8 cellular contexts compared by ENCODE assay signal in the genomic region with DNA sequence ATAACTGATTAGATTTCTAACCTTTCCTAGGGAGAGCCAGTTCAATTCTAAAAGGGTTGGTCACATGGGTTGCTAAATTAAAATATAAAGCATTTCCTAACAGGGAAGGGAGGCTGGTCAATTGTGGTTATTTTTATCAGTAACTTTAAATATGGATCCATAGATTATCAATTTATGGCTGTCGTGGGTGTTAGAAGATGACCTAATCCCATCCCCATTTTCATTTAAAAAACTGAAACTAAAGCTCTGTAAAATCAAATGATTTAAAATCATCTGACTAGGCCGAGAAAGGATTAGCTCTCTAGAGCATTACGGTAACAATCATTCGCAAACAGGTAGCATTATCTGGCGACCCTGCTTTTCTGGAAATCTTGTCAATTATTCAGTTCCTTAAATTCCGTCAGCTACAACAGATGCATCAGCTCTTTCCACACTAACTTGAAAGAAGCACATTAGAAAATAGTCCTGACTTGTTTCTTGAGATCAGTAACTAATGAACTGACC. TPM values are rescaled to one million over a fixed set of nuclear protein-coding genes. Genes with fewer than 3 reads are reported as not detected.
DNase-seq lines count a peak whose midpoint lies in the region; ATAC-seq and TF ChIP-seq lines count a peak whose summit lies in the region.

No MANE protein-coding gene starts in this region.

- CTCF ChIA-PET in activated CD8-positive, alpha-beta T cell treated with anti-CD3 and anti-CD28 coated beads for 36 hours (lab: Charles Lee), result interaction anchor here (1.0 to 1.7 kb wide), 4 partner anchors 13 to 53 kb away, joined by 3 to 15 read pairs (median 9); partner anchors contain the start of gene NFE2L2

- H3K27ac Mint-ChIP-seq in T-helper 1 cell treated with Interleukin-12 subunit alpha and Interleukin-12 subunit beta and Interleukin-4 antibody, amounts not matched to agents 30 μg/mL and 1 μg/mL, for 36 hours, result peak overlapping the region; percentile 100
- peak overlapping the region; percentile 98 for H3K27ac Mint-ChIP-seq in activated CD8-positive, alpha-beta T cell treated with anti-CD3 and anti-CD28 coated beads for 36 hours

- H3K4me1 ChIP-seq in suprapubic skin, result peaks cover 41% of the 10 kb centered on the region

- no peaks in the 10 kb centered on the region for H3K27me3 ChIP-seq in suprapubic skin

- no peaks in the 10 kb centered on the region for H3K27me3 Mint-ChIP-seq in T-helper 1 cell treated with Interleukin-12 subunit alpha and Interleukin-12 subunit beta and Interleukin-4 antibody, amounts not matched to agents 30 μg/mL and 1 μg/mL, for 36 hours (ENCODE audit: low read depth)
- no peaks in the 10 kb centered on the region for H3K27me3 Mint-ChIP-seq in activated CD8-positive, alpha-beta T cell treated with anti-CD3 and anti-CD28 coated beads for 36 hours

- 5% methylated on average over 6 of the region's 6 CpGs for WGBS in suprapubic skin

- peak overlapping the region; percentile 99 for H3K27ac ChIP-seq in suprapubic skin

- H3K9me3 ChIP-seq in iPS-18c (ENCODE audit: control insufficient read depth, insufficient read depth, low read length), result no peaks in the 10 kb centered on the region
- H3K9me3 ChIP-seq in suprapubic skin, result no peaks in the 10 kb centered on the region

- TF ChIP-seq POLR2A in suprapubic skin (IDR thresholded peaks at IDR 0.05), result no peak

- no peak for TF ChIP-seq CTCF in activated CD8-positive, alpha-beta T cell treated with anti-CD3 and anti-CD28 coated beads for 36 hours (IDR thresholded peaks at IDR 0.05)
- TF ChIP-seq CTCF in suprapubic skin (IDR thresholded peaks at IDR 0.05), result no peak

- intact Hi-C loops in activated CD8-positive, alpha-beta T cell treated with anti-CD3 and anti-CD28 coated beads for 36 hours (cut with micrococcal nuclease), result loop anchor here (1.0 to 2.0 kb wide), 2 partner anchors 45 to 53 kb away; partner anchors contain the start of gene NFE2L2

- peaks cover 42% of the 10 kb centered on the region for H3K4me1 Mint-ChIP-seq in T-helper 1 cell treated with Interleukin-12 subunit alpha and Interleukin-12 subunit beta and Interleukin-4 antibody, amounts not matched to agents 30 μg/mL and 1 μg/mL, for 36 hours (ENCODE audit: low read depth)
- peaks cover 35% of the 10 kb centered on the region for H3K4me1 Mint-ChIP-seq in activated CD8-positive, alpha-beta T cell treated with anti-CD3 and anti-CD28 coated beads for 36 hours (ENCODE audit: low read depth)

- ATAC-seq in activated CD8-positive, alpha-beta T cell treated with anti-CD3 and anti-CD28 coated beads for 36 hours, result no peak
- ATAC-seq in HG03565 (IDR thresholded peaks at IDR 0.05; ENCODE audit: unreplicated experiment), result no peak

- no peak for DNase-seq in T-helper 1 cell
- DNase-seq in activated CD8-positive, alpha-beta T cell treated with anti-CD3 and anti-CD28 coated beads for 36 hours, result no peak
- DNase-seq in suprapubic skin (ENCODE audit: low spot score in 2 of 2), result no peak
- DNase-seq in COLO829 (ENCODE audit: low spot score), result no peak
- DNase-seq in GOT3 (lab: John Stamatoyannopoulos, UW), result no peak

- H3K4me3 Mint-ChIP-seq in T-helper 1 cell treated with Interleukin-12 subunit alpha and Interleukin-12 subunit beta and Interleukin-4 antibody, amounts not matched to agents 30 μg/mL and 1 μg/mL, for 36 hours, result peak overlapping the region; percentile 97
- H3K4me3 Mint-ChIP-seq in activated CD8-positive, alpha-beta T cell treated with anti-CD3 and anti-CD28 coated beads for 36 hours, result peak overlapping the region; percentile 88

- H3K4me3 ChIP-seq in iPS-18c (ENCODE audit: insufficient read depth, low read depth, low read length) (peak overlapping the region; percentile 52; the same call in 1 of the 2 replicates), suprapubic skin (peak overlapping the region; percentile 93)

- H3K36me3 ChIP-seq in suprapubic skin, result peaks cover 14% of the 10 kb centered on the region

- H3K9me3 Mint-ChIP-seq in T-helper 1 cell treated with Interleukin-12 subunit alpha and Interleukin-12 subunit beta and Interleukin-4 antibody, amounts not matched to agents 30 μg/mL and 1 μg/mL, for 36 hours, result no peaks in the 10 kb centered on the region
- H3K9me3 Mint-ChIP-seq in activated CD8-positive, alpha-beta T cell treated with anti-CD3 and anti-CD28 coated beads for 36 hours, result no peaks in the 10 kb centered on the region

- peaks cover 32% of the 10 kb centered on the region for H3K36me3 Mint-ChIP-seq in T-helper 1 cell treated with Interleukin-12 subunit alpha and Interleukin-12 subunit beta and Interleukin-4 antibody, amounts not matched to agents 30 μg/mL and 1 μg/mL, for 36 hours (ENCODE audit: low read depth)
- H3K36me3 Mint-ChIP-seq in activated CD8-positive, alpha-beta T cell treated with anti-CD3 and anti-CD28 coated beads for 36 hours (ENCODE audit: low read depth), result peaks cover 49% of the 10 kb centered on the region

- POLR2A ChIA-PET in activated CD8-positive, alpha-beta T cell treated with anti-CD3 and anti-CD28 coated beads for 36 hours (lab: Charles Lee), result interaction anchor here (0.6 to 1.9 kb wide), 16 partner anchors 10 to 103 kb away, joined by 3 to 54 read pairs (median 4); partner anchors contain the start of gene NFE2L2

- TF ChIP-seq EP300 in suprapubic skin (IDR thresholded peaks at IDR 0.05), result no peak

RNA-seq across cellular contexts. Expression of gene HNRNPA3, which starts 0.9 kb away (rescaled TPM):
- 100 to 1,000 TPM; 292 to 308 TPM for total RNA-seq in activated CD8-positive, alpha-beta T cell treated with anti-CD3 and anti-CD28 coated beads for 36 hours
- total RNA-seq in suprapubic skin, result 10 to 100 TPM; 37.8 to 99.9 (median 43.8) TPM

RNA-seq across cellular contexts. Expression of gene NFE2L2, which starts 52.9 kb away (rescaled TPM):
- 10 to 100 TPM; 57.3 to 57.6 TPM for total RNA-seq in activated CD8-positive, alpha-beta T cell treated with anti-CD3 and anti-CD28 coated beads for 36 hours
- 100 to 1,000 TPM; 130 to 180 (median 160) TPM for total RNA-seq in suprapubic skin
